In the genomic region with DNA sequence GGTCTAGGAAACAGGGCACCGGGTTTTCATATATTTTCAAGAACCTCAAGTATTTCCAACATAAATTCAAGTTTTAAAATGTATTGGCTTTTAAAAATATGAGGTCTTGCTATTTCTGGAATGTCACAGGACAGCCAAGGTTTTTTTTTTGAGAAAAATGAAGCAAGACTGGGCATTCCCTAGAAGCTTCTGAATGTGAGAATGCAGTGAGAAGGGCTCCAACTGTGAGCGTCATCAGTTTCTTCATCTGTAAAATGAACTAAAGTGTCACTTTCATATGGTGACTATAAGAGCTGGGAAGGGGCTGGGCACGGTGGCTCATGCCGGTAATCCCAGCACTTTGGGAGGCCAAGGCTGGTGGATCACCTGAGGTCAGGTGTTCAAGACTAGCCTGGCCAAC, we compare ENCODE assay signal across 1 cellular context.
TF ChIP-seq lines count a peak whose summit lies in the region.

No MANE protein-coding gene starts in this region.

TF ChIP-seq in IMR-90, 13 proteins besides CTCF, POLR2A, EP300 and RAD21 (continued from another document):
- TF ChIP-seq NFE2L2 (IDR thresholded peaks at IDR 0.05; ENCODE audit: low read depth, low read length) (no peak), BHLHE40 (IDR thresholded peaks at IDR 0.05; ENCODE audit: low read depth, low read length) (no peak), CHD1 (IDR thresholded peaks at IDR 0.05; ENCODE audit: low read depth, low read length) (no peak), MAFK (IDR thresholded peaks at IDR 0.05; ENCODE audit: low read depth, low read length) (no peak)
